In the genomic region with DNA sequence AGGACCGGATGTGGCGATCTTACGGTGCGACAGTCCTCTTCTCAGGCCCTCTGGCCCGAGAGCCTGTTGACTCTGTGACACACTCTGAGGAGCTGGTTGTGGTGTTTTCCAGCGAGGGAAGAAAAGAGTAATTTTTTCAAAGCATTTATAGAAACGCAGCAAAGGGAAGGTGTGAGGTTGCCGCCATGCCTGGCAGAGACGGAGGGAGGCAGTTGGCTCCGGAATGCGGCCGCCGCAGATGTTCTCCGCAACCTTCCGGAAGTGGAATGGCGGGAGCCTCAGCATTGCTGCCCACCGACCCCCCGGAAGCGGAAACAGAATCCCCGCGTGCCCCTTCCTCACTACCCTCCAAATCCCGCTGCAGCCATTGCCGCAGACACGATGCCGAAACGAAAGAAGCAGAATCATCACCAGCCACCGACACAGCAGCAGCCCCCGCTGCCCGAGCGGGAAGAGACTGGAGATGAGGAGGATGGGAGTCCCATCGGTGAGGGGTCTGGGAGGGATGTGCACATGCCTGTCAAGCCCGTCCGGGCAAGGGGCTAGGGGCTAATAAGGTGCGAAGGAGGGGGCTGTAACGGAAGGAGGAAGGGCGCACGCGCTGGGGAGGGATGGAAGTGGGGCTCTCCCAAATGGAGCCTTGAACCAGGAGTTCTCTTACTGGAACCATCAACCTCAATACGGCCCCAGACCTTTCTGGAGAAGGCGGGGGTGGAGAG, we compare ENCODE assay signal across 1 cellular context.
TF ChIP-seq lines count a peak whose summit lies in the region.

A gene with protein sequence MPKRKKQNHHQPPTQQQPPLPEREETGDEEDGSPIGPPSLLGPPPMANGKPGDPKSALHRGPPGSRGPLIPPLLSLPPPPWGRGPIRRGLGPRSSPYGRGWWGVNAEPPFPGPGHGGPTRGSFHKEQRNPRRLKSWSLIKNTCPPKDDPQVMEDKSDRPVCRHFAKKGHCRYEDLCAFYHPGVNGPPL (plus strand): TSS at position 332 of the 719 bp plus-strand sequence. CDS start 50 bp downstream, at position 382.

TF ChIP-seq in A549, 52 proteins besides CTCF, POLR2A, EP300 and RAD21 (continued from another document):
- TF ChIP-seq, protein P1, sequence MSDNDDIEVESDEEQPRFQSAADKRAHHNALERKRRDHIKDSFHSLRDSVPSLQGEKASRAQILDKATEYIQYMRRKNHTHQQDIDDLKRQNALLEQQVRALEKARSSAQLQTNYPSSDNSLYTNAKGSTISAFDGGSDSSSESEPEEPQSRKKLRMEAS (IDR thresholded peaks at IDR 0.05) = peak; percentile 98
- no peak for TF ChIP-seq SMC3 (IDR thresholded peaks at IDR 0.05)
- TF ChIP-seq, protein P2, sequence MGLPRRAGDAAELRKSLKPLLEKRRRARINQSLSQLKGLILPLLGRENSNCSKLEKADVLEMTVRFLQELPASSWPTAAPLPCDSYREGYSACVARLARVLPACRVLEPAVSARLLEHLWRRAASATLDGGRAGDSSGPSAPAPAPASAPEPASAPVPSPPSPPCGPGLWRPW (IDR thresholded peaks at IDR 0.05) = no peak
- no peak for TF ChIP-seq CBX2 (IDR thresholded peaks at IDR 0.05; ENCODE audit: borderline replicate concordance, low read depth)
- TF ChIP-seq MAZ (IDR thresholded peaks at IDR 0.05; ENCODE audit: borderline replicate concordance, low read depth, low read length) = no peak
- TF ChIP-seq HOXA7 (CRISPR knock-in tag; IDR thresholded peaks at IDR 0.05) = 0 out of 2 replicates have a peak, but pooled peaks have one; percentile 24
- peak; percentile 87 for TF ChIP-seq HOXB13 (CRISPR knock-in tag; IDR thresholded peaks at IDR 0.05; ENCODE audit: low read depth)
- TF ChIP-seq, protein P3, sequence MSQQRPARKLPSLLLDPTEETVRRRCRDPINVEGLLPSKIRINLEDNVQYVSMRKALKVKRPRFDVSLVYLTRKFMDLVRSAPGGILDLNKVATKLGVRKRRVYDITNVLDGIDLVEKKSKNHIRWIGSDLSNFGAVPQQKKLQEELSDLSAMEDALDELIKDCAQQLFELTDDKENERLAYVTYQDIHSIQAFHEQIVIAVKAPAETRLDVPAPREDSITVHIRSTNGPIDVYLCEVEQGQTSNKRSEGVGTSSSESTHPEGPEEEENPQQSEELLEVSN (IDR thresholded peaks at IDR 0.05; ENCODE audit: borderline replicate concordance, low read depth) = peak; percentile 95
- TF ChIP-seq JUN (IDR thresholded peaks at IDR 0.05) = peak; percentile 38 to 79; a peak in 3 of 5 replicates
